In the genomic region with DNA sequence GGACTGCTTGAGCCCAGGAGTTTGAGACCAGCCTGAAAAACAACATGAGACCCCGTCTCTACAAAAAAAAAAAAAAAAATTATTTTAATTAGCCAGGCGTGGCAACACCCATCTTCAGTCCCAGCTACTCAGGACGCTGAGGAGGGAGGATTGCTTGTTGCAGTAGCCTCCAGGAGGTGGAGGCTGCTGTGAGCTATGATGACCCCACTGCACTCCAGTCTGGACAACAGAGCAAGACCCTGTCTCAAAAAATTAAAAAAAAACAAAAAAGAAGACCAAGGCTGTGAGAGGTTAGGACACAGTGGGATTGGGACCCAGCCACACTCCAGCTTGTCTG, we compare ENCODE assay signal across 1 cellular context.
TF ChIP-seq lines count a peak whose summit lies in the region.

No MANE protein-coding gene starts in this region.

TF ChIP-seq in HCT116, 20 proteins besides CTCF, POLR2A, EP300 and RAD21:
- TF ChIP-seq, protein P1, sequence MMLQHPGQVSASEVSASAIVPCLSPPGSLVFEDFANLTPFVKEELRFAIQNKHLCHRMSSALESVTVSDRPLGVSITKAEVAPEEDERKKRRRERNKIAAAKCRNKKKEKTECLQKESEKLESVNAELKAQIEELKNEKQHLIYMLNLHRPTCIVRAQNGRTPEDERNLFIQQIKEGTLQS (IDR thresholded peaks at IDR 0.05): no peak
- no peak for TF ChIP-seq EGR1 (IDR thresholded peaks at IDR 0.05; ENCODE audit: low read depth)
- no peak for TF ChIP-seq ELF1 (IDR thresholded peaks at IDR 0.05; ENCODE audit: borderline replicate concordance, low read depth)
- TF ChIP-seq JUND (IDR thresholded peaks at IDR 0.05): no peak
- TF ChIP-seq SRF (IDR thresholded peaks at IDR 0.05; ENCODE audit: low read depth): no peak
- no peak for TF ChIP-seq YY1 (IDR thresholded peaks at IDR 0.05; ENCODE audit: extremely low read depth, insufficient replicate concordance, low read depth, low read length)
- TF ChIP-seq, protein P2, sequence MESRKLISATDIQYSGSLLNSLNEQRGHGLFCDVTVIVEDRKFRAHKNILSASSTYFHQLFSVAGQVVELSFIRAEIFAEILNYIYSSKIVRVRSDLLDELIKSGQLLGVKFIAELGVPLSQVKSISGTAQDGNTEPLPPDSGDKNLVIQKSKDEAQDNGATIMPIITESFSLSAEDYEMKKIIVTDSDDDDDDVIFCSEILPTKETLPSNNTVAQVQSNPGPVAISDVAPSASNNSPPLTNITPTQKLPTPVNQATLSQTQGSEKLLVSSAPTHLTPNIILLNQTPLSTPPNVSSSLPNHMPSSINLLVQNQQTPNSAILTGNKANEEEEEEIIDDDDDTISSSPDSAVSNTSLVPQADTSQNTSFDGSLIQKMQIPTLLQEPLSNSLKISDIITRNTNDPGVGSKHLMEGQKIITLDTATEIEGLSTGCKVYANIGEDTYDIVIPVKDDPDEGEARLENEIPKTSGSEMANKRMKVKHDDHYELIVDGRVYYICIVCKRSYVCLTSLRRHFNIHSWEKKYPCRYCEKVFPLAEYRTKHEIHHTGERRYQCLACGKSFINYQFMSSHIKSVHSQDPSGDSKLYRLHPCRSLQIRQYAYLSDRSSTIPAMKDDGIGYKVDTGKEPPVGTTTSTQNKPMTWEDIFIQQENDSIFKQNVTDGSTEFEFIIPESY (IDR thresholded peaks at IDR 0.05; ENCODE audit: extremely low read depth, insufficient replicate concordance, low read length): no peak
